8 cellular contexts compared by ENCODE assay signal in the genomic region with DNA sequence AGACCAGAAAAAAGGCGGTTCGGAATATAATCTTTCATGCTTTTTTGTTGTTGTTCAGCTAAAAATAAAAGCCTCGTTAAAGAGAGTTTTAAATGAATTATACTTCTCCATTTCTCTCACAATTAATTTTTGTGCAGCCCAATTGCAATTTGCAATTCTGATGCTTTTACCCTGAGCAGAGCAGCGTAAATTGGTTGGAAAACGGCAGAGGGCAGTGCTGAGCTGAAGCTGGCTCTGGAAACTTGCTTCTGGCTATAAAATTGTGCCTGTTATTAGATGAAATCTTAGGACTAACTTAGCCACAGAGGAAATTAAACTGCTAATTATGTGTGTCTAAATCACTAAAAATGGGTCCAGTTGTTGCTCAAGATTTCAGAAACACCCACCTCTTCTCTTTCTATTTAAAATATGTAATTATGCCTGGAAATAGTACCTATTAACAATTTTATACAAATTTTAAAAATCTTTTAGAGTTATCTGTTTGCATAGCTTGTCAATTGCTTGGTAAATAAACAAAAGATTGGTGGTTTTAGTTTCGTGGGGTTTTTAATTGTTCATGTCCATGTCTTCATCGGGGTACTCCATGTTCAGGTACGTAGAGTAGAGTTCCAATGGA.
DNase-seq lines count a peak whose midpoint lies in the region; ATAC-seq and TF ChIP-seq lines count a peak whose summit lies in the region.

No MANE protein-coding gene starts in this region.

- H2AFZ ChIP-seq in SU-DHL-6 (ENCODE audit: low read depth, low read length, severe bottlenecking) = no peak overlapping the region

- H3K36me3 ChIP-seq in MG63 = no peaks in the 10 kb centered on the region
- no peaks in the 10 kb centered on the region for H3K36me3 ChIP-seq in SU-DHL-6 (ENCODE audit: low read length)

- H3K9ac ChIP-seq in SU-DHL-6 (ENCODE audit: low read length) = no peak overlapping the region

- no peak overlapping the region for H3K4me2 ChIP-seq in SU-DHL-6 (ENCODE audit: low read depth, low read length, poor library complexity, severe bottlenecking)

- no peaks in the 10 kb centered on the region for H3K79me2 ChIP-seq in SU-DHL-6 (ENCODE audit: insufficient read depth, low read length)

- ATAC-seq in esophagus mucosa (peak; percentile 59), GM21515 (IDR thresholded peaks at IDR 0.05; ENCODE audit: unreplicated experiment) (no peak)

- no peak overlapping the region for H3K4me3 ChIP-seq in MG63
- no peak overlapping the region for H3K4me3 ChIP-seq in SU-DHL-6 (ENCODE audit: insufficient read depth, low read length, poor library complexity, severe bottlenecking)

- DNase-seq in DMS79 treated with DMSO at 0.1 percent for 48 hours (lab: John Stamatoyannopoulos, UW) (peak; percentile 8), DMS79 (lab: John Stamatoyannopoulos, UW) (no peak), MG63 (peak; percentile 10), myocyte (ENCODE audit: low read depth) (peak; percentile 75)
- DNase-seq in stimulated activated naive CD4-positive, alpha-beta T cell treated with Interleukin-2 at 50 U/mL for 16 hours (lab: John Stamatoyannopoulos, UW) = no peak

- H3K9me3 ChIP-seq in MG63 = no peaks in the 10 kb centered on the region
- H3K9me3 ChIP-seq in SU-DHL-6 (ENCODE audit: insufficient read depth, low read length) = no peaks in the 10 kb centered on the region

- no peaks in the 10 kb centered on the region for H4K20me1 ChIP-seq in SU-DHL-6 (ENCODE audit: low read depth, low read length)

- H3K27ac ChIP-seq in SU-DHL-6 (ENCODE audit: low read depth, low read length) = no peak overlapping the region

- TF ChIP-seq CTCF in SU-DHL-6 (IDR thresholded peaks at IDR 0.05; ENCODE audit: insufficient read depth, low read length, poor library complexity, severe bottlenecking) = peak; percentile 58

- H3K27me3 ChIP-seq in MG63 (no peaks in the 10 kb centered on the region), SU-DHL-6 (ENCODE audit: low read length) (no peaks in the 10 kb centered on the region)

- H3K9me2 ChIP-seq in SU-DHL-6 (replicated peaks; ENCODE audit: insufficient read depth, low read length) = no peaks in the 10 kb centered on the region

- H3F3A ChIP-seq in SU-DHL-6 (ENCODE audit: insufficient read depth) = no peaks in the 10 kb centered on the region

Comparison
In these comparisons a context has a peak if more than half of its experiments do, and no peak if none do; other contexts are left out.
1. DNase-seq: peak in DMS79 treated with DMSO at 0.1 percent for 48 hours (single experiment), MG63 (single experiment) and myocyte (single experiment); none in DMS79 (single experiment) and stimulated activated naive CD4-positive, alpha-beta T cell treated with Interleukin-2 at 50 U/mL for 16 hours (single experiment).